Comparison of ENCODE assay signal across 11 cellular contexts in genomic region chr17:17191961-17192381, GRCh38. TPM values are rescaled to one million over a fixed set of nuclear protein-coding genes. Genes with fewer than 3 reads are reported as not detected.
DNase-seq lines count a peak whose midpoint lies in the region; ATAC-seq and TF ChIP-seq lines count a peak whose summit lies in the region.
"Had no signal": no experiment of that assay in that cellular context is flagged by ENCODE, and none has a peak within 500 bp of the region (broad histone marks: within the 10 kb centered on the region; RNA-seq: fewer than 3 reads in every experiment).

No MANE protein-coding gene starts in this region.

- no peak for TF ChIP-seq CTCF in transverse colon (IDR thresholded peaks at IDR 0.05)

- H3K27me3 ChIP-seq in transverse colon = no peaks in the 10 kb centered on the region

- H3K27ac ChIP-seq in transverse colon = peak overlapping the region; percentile 62 to 80 (median 74)

- no peaks in the 10 kb centered on the region for H3K9me3 ChIP-seq in transverse colon

- 63 to 74% methylated on average over 7 to 10 of the region's 10 CpGs for WGBS in transverse colon (ENCODE audit: low coverage in 1 of 2), 2 donors

- H3K36me3 ChIP-seq in transverse colon = no peaks in the 10 kb centered on the region

- in situ Hi-C loops in transverse colon (cut with MboI; ENCODE audit: low pct_ligation_motif_present in 1 of 4, low pct_unique_long_range_greater_than_20kb in 1 of 4, low sequenced_read_pairs in 3 of 4) = no loop called here

- TF ChIP-seq POLR2A in transverse colon (IDR thresholded peaks at IDR 0.05) = no peak

- intact Hi-C loops in transverse colon (cut with DNase I; ENCODE audit: low total_unique reads) = no loop called here

- peaks cover 5 to 15% (median 9%) of the 10 kb centered on the region in 4 donors for H3K4me1 ChIP-seq in transverse colon

- peak; percentile 28 for DNase-seq in NCI-H2171 treated with DMSO at 0.1 percent for 48 hours (lab: John Stamatoyannopoulos, UW)
- DNase-seq in NCI-H2171 (lab: John Stamatoyannopoulos, UW) = no peak
- peak; percentile 49 for DNase-seq in dermis blood vessel endothelial cell
- DNase-seq in myocyte (ENCODE audit: low read depth) = peak; percentile 58
- DNase-seq in transverse colon = no peak
- DNase-seq in cortex of kidney (lab: John Stamatoyannopoulos, UW) = no peak
- DNase-seq in activated effector memory CD4-positive, alpha-beta T cell treated with anti-CD3 and anti-CD28 coated beads, Interleukin-2, amount 50 U/mL, for 16 hours = no peak
- DNase-seq: DMS79 treated with DMSO at 0.1 percent for 48 hours; stimulated activated CD4-positive, alpha-beta T cell treated with anti-CD3 and anti-CD28 coated beads, Interleukin-1b, Interleukin-23, amount 100 ng/mL, for 48 hours; stimulated activated naive CD8-positive, alpha-beta T cell treated with anti-CD3 and anti-CD28 coated beads, Interleukin-15, Interleukin-2, amounts not matched to agents 100 U/mL and 50 U/mL, for 24 hours had no signal

- ATAC-seq in HG03135 (IDR thresholded peaks at IDR 0.05; ENCODE audit: unreplicated experiment) = no peak
- ATAC-seq: stimulated activated naive CD8-positive, alpha-beta T cell treated with anti-CD3 and anti-CD28 coated beads, Interleukin-15, Interleukin-2, amounts not matched to agents 100 U/mL and 50 U/mL, for 24 hours had no signal

- no peak overlapping the region for H3K4me3 ChIP-seq in transverse colon

- no peak for TF ChIP-seq EP300 in transverse colon (IDR thresholded peaks at IDR 0.05; ENCODE audit: low read depth)

RNA-seq across cellular contexts. Expression of gene PLD6, which starts 14.2 kb away (rescaled TPM):
- total RNA-seq in dermis blood vessel endothelial cell = 1.4 and 2.0 TPM in 2 replicates
- 8.8 and 9.4 TPM in 2 replicates for total RNA-seq in myocyte
- polyA plus RNA-seq in myocyte (2012) = 5.4 TPM
- 1 to 10 TPM in 2 of 4 donors, under 1 TPM in 1, not detected in 1; 0.75 to 3.2 (median 1.4) TPM for total RNA-seq in transverse colon

RNA-seq across cellular contexts. Expression of gene FLCN, which starts 45.0 kb away (rescaled TPM):
- 51.6 and 75.0 TPM in 2 replicates for total RNA-seq in dermis blood vessel endothelial cell
- total RNA-seq in myocyte = 66.4 TPM in 2 replicates
- polyA plus RNA-seq in myocyte (2012) = 62.8 TPM
- 100 to 1,000 TPM in 1 of 4 donors, 10 to 100 TPM in 3; 43.0 to 560 (median 81.1) TPM for total RNA-seq in transverse colon

Comparison
In these comparisons a context has a peak if more than half of its experiments do, and no peak if none do; other contexts are left out.
1. DNase-seq: peak in NCI-H2171 treated with DMSO at 0.1 percent for 48 hours (single experiment), dermis blood vessel endothelial cell (single experiment) and myocyte (single experiment); none in NCI-H2171 (single experiment), transverse colon (single experiment), cortex of kidney (single experiment) and activated effector memory CD4-positive, alpha-beta T cell treated with anti-CD3 and anti-CD28 coated beads, Interleukin-2, amount 50 U/mL, for 16 hours (single experiment).